ENCODE assay signal across 8 cellular contexts in genomic region chr5:98927988-98928801, GRCh38. TPM values are rescaled to one million over a fixed set of nuclear protein-coding genes. Genes with fewer than 3 reads are reported as not detected.
DNase-seq lines count a peak whose midpoint lies in the region; ATAC-seq and TF ChIP-seq lines count a peak whose summit lies in the region.

No MANE protein-coding gene starts in this region.

- DNase-seq in HuH-7 (ENCODE audit: low spot score) (peak; percentile 45), T-helper 17 cell (peak; percentile 25 to 37 (median 26)), MCF 10A (ENCODE audit: unreplicated experiment) (peak; percentile 69), GM10266 (ENCODE audit: extremely low spot score) (no peak)

- H3K27ac Mint-ChIP-seq in T-helper 17 cell = peak overlapping the region; percentile 99
- H3K27ac Mint-ChIP-seq in MCF 10A (ENCODE audit: low read depth, unreplicated experiment) = peak overlapping the region; percentile 100

- H3K4me3 ChIP-seq in DOHH2 (ENCODE audit: low read length) = peak overlapping the region; percentile 88
- peak overlapping the region; percentile 87 for H3K4me3 ChIP-seq in iPS-18c (ENCODE audit: insufficient read depth, low read depth, low read length)
- H3K4me3 ChIP-seq in skeletal muscle satellite cell (ENCODE audit: low read length) = peak overlapping the region; percentile 95

- no peak for TF ChIP-seq CTCF in DOHH2 (IDR thresholded peaks at IDR 0.05; ENCODE audit: low read depth, low read length, poor library complexity, severe bottlenecking)
- no peak for TF ChIP-seq CTCF in MCF 10A (IDR thresholded peaks at IDR 0.05; ENCODE audit: unreplicated experiment)
- no peak for TF ChIP-seq CTCF in GM10266 (IDR thresholded peaks at IDR 0.05; ENCODE audit: control insufficient read depth, insufficient read depth, low read depth, missing control alignments)

- H4K20me1 ChIP-seq in DOHH2 (ENCODE audit: control insufficient read depth, insufficient read depth, low read depth, low read length) = peaks cover 25% of the 10 kb centered on the region

- no peaks in the 10 kb centered on the region for H3K27me3 ChIP-seq in DOHH2 (ENCODE audit: control insufficient read depth, low read length)
- H3K27me3 ChIP-seq in skeletal muscle satellite cell (ENCODE audit: control insufficient read depth, insufficient read depth, low read length) = no peaks in the 10 kb centered on the region

- H3K4me1 Mint-ChIP-seq in T-helper 17 cell (peaks cover 28% of the 10 kb centered on the region), MCF 10A (ENCODE audit: insufficient read depth, unreplicated experiment) (peaks cover 7% of the 10 kb centered on the region)

- H3K79me2 ChIP-seq in DOHH2 (ENCODE audit: control insufficient read depth, low read length) = peaks cover 73% of the 10 kb centered on the region

- POLR2A ChIA-PET in MCF 10A (lab: Yijun Ruan, JAX) = interaction anchor here (0.7 to 7.8 kb wide), 22 partner anchors 10 to 1720 kb away, joined by 3 to 167 read pairs (median 12); no protein-coding TSS in a partner anchor

- no peaks in the 10 kb centered on the region for H3K9me3 Mint-ChIP-seq in MCF 10A (ENCODE audit: unreplicated experiment)

- BruUV-seq in MCF 10A (replicated peaks; lab: Mats Ljungman, UMichigan) = no TSS peak

- H3K27ac ChIP-seq in DOHH2 (ENCODE audit: low read depth, low read length) = peak overlapping the region; percentile 80

- ATAC-seq in GM21526 (IDR thresholded peaks at IDR 0.05; ENCODE audit: low FRiP score, unreplicated experiment) (peak; percentile 28), T-helper 17 cell (peak; percentile 12)

- H3K4me1 ChIP-seq in DOHH2 (ENCODE audit: control insufficient read depth, low read length) (peaks cover 27% of the 10 kb centered on the region), skeletal muscle satellite cell (ENCODE audit: control insufficient read depth, insufficient read depth, low read length) (peaks cover 12% of the 10 kb centered on the region)

- H3K4me3 Mint-ChIP-seq in T-helper 17 cell (peak overlapping the region; percentile 99), MCF 10A (ENCODE audit: unreplicated experiment) (peak overlapping the region; percentile 78)

- H3K36me3 Mint-ChIP-seq in T-helper 17 cell (ENCODE audit: low read depth) = peaks cover 7% of the 10 kb centered on the region
- H3K36me3 Mint-ChIP-seq in MCF 10A (ENCODE audit: insufficient read depth, unreplicated experiment) = peaks cover 54% of the 10 kb centered on the region

- peak overlapping the region; percentile 100 for H3K9ac ChIP-seq in skeletal muscle satellite cell (ENCODE audit: low read depth, low read length)

- H3K9me3 ChIP-seq in DOHH2 (ENCODE audit: control insufficient read depth, insufficient read depth, low read length) (no peaks in the 10 kb centered on the region), T-helper 17 cell (ENCODE audit: control insufficient read depth, low read length, poor library complexity, severe bottlenecking) (no peaks in the 10 kb centered on the region), iPS-18c (ENCODE audit: control insufficient read depth, insufficient read depth, low read length) (no peaks in the 10 kb centered on the region), skeletal muscle satellite cell (replicated peaks; ENCODE audit: low read length) (no peaks in the 10 kb centered on the region)

- peaks cover 5% of the 10 kb centered on the region; the same call in 1 of the 2 replicates for H3F3A ChIP-seq in DOHH2 (ENCODE audit: control insufficient read depth, insufficient read depth)

- peaks cover 42% of the 10 kb centered on the region for H3K36me3 ChIP-seq in DOHH2 (ENCODE audit: control insufficient read depth, low read length)
- H3K36me3 ChIP-seq in skeletal muscle satellite cell (ENCODE audit: insufficient read depth, low read length) = peaks cover 23% of the 10 kb centered on the region

- H3K27me3 Mint-ChIP-seq in T-helper 17 cell (no peaks in the 10 kb centered on the region), MCF 10A (ENCODE audit: insufficient read depth, unreplicated experiment) (no peaks in the 10 kb centered on the region)

- H3K4me2 ChIP-seq in DOHH2 (ENCODE audit: low read length) (peak overlapping the region; percentile 73), skeletal muscle satellite cell (ENCODE audit: low read length) (peak overlapping the region; percentile 83)

- intact Hi-C loops in MCF 10A (cut with micrococcal nuclease) = loop anchor here (1.0 kb wide), 1 partner anchor 104 kb away; no protein-coding TSS in a partner anchor

- H3K9me2 ChIP-seq in DOHH2 (replicated peaks; ENCODE audit: control insufficient read depth, low read length) = no peaks in the 10 kb centered on the region

- CTCF ChIA-PET in MCF 10A (lab: Yijun Ruan, JAX) = interaction anchor here (0.8 to 1.3 kb wide), 2 partner anchors 12 to 17 kb away, joined by 3 to 4 read pairs; no protein-coding TSS in a partner anchor

RNA-seq across cellular contexts. Expression of gene CHD1, which starts 0.6 kb away (rescaled TPM):
- 100 to 1,000 TPM; 170 to 199 TPM for total RNA-seq in T-helper 17 cell
- 50.8 and 54.7 TPM in 2 replicates for total RNA-seq in MCF 10A (2022)
- 36.9 and 47.7 TPM in 2 replicates for total RNA-seq in skeletal muscle satellite cell (2012; rRNA removed)
